1 cellular context compared by ENCODE assay signal in genomic region chr10:49184642-49185111, GRCh38.
TF ChIP-seq lines count a peak whose summit lies in the region.

No MANE protein-coding gene starts in this region.

TF ChIP-seq in K562, 482 proteins besides CTCF, POLR2A, EP300 and RAD21 (continued from another document and continues in another):
- TF ChIP-seq ATF1 (CRISPR knock-in tag; IDR thresholded peaks at IDR 0.05), result no peak
- TF ChIP-seq ATF1 (tag; IDR thresholded peaks at IDR 0.05), result no peak
- TF ChIP-seq, protein P1, sequence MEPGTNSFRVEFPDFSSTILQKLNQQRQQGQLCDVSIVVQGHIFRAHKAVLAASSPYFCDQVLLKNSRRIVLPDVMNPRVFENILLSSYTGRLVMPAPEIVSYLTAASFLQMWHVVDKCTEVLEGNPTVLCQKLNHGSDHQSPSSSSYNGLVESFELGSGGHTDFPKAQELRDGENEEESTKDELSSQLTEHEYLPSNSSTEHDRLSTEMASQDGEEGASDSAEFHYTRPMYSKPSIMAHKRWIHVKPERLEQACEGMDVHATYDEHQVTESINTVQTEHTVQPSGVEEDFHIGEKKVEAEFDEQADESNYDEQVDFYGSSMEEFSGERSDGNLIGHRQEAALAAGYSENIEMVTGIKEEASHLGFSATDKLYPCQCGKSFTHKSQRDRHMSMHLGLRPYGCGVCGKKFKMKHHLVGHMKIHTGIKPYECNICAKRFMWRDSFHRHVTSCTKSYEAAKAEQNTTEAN (CRISPR knock-in tag; IDR thresholded peaks at IDR 0.05), result no peak
- no peak for TF ChIP-seq HMBOX1 (IDR thresholded peaks at IDR 0.05)
- TF ChIP-seq PATZ1 (CRISPR knock-in tag; IDR thresholded peaks at IDR 0.05; ENCODE audit: borderline replicate concordance), result 0 out of 2 replicates have a peak, but pooled peaks have one; percentile 32
- TF ChIP-seq, protein P2, sequence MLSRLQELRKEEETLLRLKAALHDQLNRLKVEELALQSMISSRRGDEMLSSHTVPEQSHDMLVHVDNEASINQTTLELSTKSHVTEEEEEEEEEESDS (CRISPR knock-in tag; IDR thresholded peaks at IDR 0.05), result no peak
- TF ChIP-seq NBN (IDR thresholded peaks at IDR 0.05; ENCODE audit: low read depth), result peak; percentile 46; the same call in 1 of the 2 replicates
- no peak for TF ChIP-seq HCFC1 (IDR thresholded peaks at IDR 0.05; ENCODE audit: low read depth, low read length)
- TF ChIP-seq ETV1 (tag; conservative IDR thresholded peaks at IDR 0.05; ENCODE audit: low read depth), result peak; percentile 54; the same call in 1 of the 2 replicates
- no peak for TF ChIP-seq ARID3B (CRISPR knock-in tag; IDR thresholded peaks at IDR 0.05; ENCODE audit: borderline replicate concordance)
- no peak for TF ChIP-seq FOXM1 (IDR thresholded peaks at IDR 0.05; ENCODE audit: low read depth)
- TF ChIP-seq FOXM1 (CRISPR knock-in tag; IDR thresholded peaks at IDR 0.05; ENCODE audit: low read depth), result no peak
- no peak for TF ChIP-seq PTBP1 (IDR thresholded peaks at IDR 0.05; ENCODE audit: low read depth, low read length)
- TF ChIP-seq, protein P3, sequence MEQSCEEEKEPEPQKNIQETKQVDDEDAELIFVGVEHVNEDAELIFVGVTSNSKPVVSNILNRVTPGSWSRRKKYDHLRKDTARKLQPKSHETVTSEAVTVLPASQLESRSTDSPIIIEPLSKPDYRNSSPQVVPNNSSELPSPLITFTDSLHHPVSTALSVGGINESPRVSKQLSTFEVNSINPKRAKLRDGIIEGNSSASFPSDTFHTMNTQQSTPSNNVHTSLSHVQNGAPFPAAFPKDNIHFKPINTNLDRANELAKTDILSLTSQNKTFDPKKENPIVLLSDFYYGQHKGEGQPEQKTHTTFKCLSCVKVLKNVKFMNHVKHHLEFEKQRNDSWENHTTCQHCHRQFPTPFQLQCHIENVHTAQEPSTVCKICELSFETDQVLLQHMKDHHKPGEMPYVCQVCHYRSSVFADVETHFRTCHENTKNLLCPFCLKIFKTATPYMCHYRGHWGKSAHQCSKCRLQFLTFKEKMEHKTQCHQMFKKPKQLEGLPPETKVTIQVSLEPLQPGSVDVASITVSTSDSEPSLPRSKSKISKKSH (CRISPR knock-in tag; IDR thresholded peaks at IDR 0.05), result no peak
- no peak for TF ChIP-seq ZNF551 (CRISPR knock-in tag; IDR thresholded peaks at IDR 0.05)
- no peak for TF ChIP-seq SRSF3 (IDR thresholded peaks at IDR 0.05; ENCODE audit: insufficient read depth, low read length)
- peak; percentile 43; the same call in 1 of the 2 replicates for TF ChIP-seq MYC (IDR thresholded peaks at IDR 0.05; ENCODE audit: low read depth, low read length)
- TF ChIP-seq MYC (CRISPR knock-in tag; IDR thresholded peaks at IDR 0.05; ENCODE audit: borderline replicate concordance, low read depth), result no peak
- TF ChIP-seq ZNF134 (CRISPR knock-in tag; conservative IDR thresholded peaks at IDR 0.05), result no peak
- no peak for TF ChIP-seq MAFF (IDR thresholded peaks at IDR 0.05; ENCODE audit: low read length)
- TF ChIP-seq NR3C1 (CRISPR knock-in tag; IDR thresholded peaks at IDR 0.05), result no peak
- TF ChIP-seq ZKSCAN1 (IDR thresholded peaks at IDR 0.05; ENCODE audit: low read depth, low read length), result no peak
- TF ChIP-seq, protein P4, sequence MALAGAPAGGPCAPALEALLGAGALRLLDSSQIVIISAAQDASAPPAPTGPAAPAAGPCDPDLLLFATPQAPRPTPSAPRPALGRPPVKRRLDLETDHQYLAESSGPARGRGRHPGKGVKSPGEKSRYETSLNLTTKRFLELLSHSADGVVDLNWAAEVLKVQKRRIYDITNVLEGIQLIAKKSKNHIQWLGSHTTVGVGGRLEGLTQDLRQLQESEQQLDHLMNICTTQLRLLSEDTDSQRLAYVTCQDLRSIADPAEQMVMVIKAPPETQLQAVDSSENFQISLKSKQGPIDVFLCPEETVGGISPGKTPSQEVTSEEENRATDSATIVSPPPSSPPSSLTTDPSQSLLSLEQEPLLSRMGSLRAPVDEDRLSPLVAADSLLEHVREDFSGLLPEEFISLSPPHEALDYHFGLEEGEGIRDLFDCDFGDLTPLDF (CRISPR knock-in tag; IDR thresholded peaks at IDR 0.05), result no peak
- TF ChIP-seq HDAC2 (IDR thresholded peaks at IDR 0.05), result peak; percentile 36
- no peak for TF ChIP-seq NR2C2 (CRISPR knock-in tag; IDR thresholded peaks at IDR 0.05)
- TF ChIP-seq NR2C2 (tag; IDR thresholded peaks at IDR 0.05), result no peak; the same call in 1 of the 2 replicates
- TF ChIP-seq MYNN (IDR thresholded peaks at IDR 0.05), result no peak
- no peak for TF ChIP-seq MYNN (CRISPR knock-in tag; IDR thresholded peaks at IDR 0.05)
- TF ChIP-seq TAF9B (IDR thresholded peaks at IDR 0.05; ENCODE audit: partially characterized antibody), result no peak
- TF ChIP-seq, protein P5, sequence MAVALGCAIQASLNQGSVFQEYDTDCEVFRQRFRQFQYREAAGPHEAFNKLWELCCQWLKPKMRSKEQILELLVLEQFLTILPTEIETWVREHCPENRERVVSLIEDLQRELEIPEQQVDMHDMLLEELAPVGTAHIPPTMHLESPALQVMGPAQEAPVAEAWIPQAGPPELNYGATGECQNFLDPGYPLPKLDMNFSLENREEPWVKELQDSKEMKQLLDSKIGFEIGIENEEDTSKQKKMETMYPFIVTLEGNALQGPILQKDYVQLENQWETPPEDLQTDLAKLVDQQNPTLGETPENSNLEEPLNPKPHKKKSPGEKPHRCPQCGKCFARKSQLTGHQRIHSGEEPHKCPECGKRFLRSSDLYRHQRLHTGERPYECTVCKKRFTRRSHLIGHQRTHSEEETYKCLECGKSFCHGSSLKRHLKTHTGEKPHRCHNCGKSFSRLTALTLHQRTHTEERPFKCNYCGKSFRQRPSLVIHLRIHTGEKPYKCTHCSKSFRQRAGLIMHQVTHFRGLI (CRISPR knock-in tag; IDR thresholded peaks at IDR 0.05), result no peak
- no peak for TF ChIP-seq XRCC3 (IDR thresholded peaks at IDR 0.05)
- no peak for TF ChIP-seq CHCHD3 (CRISPR knock-in tag; IDR thresholded peaks at IDR 0.05)
- no peak for TF ChIP-seq CBFB (CRISPR knock-in tag; IDR thresholded peaks at IDR 0.05)
- TF ChIP-seq, protein P6, sequence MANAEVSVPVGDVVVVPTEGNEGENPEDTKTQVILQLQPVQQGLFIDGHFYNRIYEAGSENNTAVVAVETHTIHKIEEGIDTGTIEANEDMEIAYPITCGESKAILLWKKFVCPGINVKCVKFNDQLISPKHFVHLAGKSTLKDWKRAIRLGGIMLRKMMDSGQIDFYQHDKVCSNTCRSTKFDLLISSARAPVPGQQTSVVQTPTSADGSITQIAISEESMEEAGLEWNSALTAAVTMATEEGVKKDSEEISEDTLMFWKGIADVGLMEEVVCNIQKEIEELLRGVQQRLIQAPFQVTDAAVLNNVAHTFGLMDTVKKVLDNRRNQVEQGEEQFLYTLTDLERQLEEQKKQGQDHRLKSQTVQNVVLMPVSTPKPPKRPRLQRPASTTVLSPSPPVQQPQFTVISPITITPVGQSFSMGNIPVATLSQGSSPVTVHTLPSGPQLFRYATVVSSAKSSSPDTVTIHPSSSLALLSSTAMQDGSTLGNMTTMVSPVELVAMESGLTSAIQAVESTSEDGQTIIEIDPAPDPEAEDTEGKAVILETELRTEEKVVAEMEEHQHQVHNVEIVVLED (CRISPR knock-in tag; IDR thresholded peaks at IDR 0.05), result no peak
- no peak for TF ChIP-seq NEUROD1 (IDR thresholded peaks at IDR 0.05; ENCODE audit: borderline replicate concordance, low read depth, low read length, partially characterized antibody)
- TF ChIP-seq CBFA2T2 (conservative IDR thresholded peaks at IDR 0.05), result no peak
- TF ChIP-seq CBX8 (IDR thresholded peaks at IDR 0.05; ENCODE audit: borderline replicate concordance, extremely low read depth, low read depth, low read length, poor library complexity, severe bottlenecking), result no peak
- TF ChIP-seq POLR3A (IDR thresholded peaks at IDR 0.05; ENCODE audit: borderline replicate concordance, extremely low read depth, insufficient read depth, insufficient read length), result no peak
- no peak for TF ChIP-seq RERE (CRISPR knock-in tag; IDR thresholded peaks at IDR 0.05; ENCODE audit: borderline replicate concordance)
- no peak for TF ChIP-seq HMG20A (CRISPR knock-in tag; conservative IDR thresholded peaks at IDR 0.05)
- TF ChIP-seq EGR1 (conservative IDR thresholded peaks at IDR 0.05), result no peak
- TF ChIP-seq, protein P7, sequence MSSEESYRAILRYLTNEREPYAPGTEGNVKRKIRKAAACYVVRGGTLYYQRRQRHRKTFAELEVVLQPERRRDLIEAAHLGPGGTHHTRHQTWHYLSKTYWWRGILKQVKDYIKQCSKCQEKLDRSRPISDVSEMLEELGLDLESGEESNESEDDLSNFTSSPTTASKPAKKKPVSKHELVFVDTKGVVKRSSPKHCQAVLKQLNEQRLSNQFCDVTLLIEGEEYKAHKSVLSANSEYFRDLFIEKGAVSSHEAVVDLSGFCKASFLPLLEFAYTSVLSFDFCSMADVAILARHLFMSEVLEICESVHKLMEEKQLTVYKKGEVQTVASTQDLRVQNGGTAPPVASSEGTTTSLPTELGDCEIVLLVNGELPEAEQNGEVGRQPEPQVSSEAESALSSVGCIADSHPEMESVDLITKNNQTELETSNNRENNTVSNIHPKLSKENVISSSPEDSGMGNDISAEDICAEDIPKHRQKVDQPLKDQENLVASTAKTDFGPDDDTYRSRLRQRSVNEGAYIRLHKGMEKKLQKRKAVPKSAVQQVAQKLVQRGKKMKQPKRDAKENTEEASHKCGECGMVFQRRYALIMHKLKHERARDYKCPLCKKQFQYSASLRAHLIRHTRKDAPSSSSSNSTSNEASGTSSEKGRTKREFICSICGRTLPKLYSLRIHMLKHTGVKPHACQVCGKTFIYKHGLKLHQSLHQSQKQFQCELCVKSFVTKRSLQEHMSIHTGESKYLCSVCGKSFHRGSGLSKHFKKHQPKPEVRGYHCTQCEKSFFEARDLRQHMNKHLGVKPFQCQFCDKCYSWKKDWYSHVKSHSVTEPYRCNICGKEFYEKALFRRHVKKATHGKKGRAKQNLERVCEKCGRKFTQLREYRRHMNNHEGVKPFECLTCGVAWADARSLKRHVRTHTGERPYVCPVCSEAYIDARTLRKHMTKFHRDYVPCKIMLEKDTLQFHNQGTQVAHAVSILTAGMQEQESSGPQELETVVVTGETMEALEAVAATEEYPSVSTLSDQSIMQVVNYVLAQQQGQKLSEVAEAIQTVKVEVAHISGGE (CRISPR knock-in tag; IDR thresholded peaks at IDR 0.05), result no peak
- no peak for TF ChIP-seq CSDE1 (IDR thresholded peaks at IDR 0.05)
